In the genomic region with DNA sequence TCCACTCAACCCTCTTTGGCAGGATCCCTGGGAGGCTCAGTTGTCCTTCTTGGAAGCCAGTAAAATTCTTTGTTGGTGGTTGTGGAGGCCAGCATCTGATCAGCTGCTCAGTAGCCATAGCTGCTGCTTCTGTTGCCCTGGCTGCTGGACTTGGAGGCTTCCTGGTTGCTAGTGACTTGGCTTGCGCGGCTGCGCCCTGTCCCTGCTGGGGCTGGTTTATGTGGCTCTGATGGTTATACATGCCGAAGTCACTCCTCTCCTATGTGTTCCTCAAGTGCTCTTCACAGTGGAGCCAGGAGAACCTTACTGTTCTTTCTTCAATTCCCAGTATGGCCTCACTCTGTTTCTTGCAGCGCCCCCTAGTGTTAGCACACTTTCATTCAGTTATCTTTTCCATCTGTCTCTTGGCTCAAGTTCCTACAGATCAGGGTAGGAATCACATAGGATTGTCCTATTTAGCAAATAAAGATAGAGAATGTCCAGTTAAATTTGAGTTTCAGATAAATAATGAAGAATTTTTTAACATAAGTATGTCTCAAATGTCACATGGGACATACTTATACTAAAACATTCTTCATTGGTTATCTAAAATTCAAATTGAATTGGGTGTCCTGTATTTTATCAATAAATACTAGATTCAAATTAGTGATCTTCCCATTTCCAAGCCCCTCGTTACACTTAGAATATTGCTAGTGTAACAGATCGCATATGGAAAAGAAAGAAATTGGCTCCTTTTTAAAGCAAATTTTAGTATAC, we compare ENCODE assay signal across 7 cellular contexts.
DNase-seq lines count a peak whose midpoint lies in the region; ATAC-seq and TF ChIP-seq lines count a peak whose summit lies in the region.

No MANE protein-coding gene starts in this region.

- H3K27me3 Mint-ChIP-seq in activated CD8-positive, alpha-beta T cell treated with anti-CD3 and anti-CD28 coated beads for 36 hours: peaks cover 9% of the 10 kb centered on the region

- CTCF ChIA-PET in activated CD8-positive, alpha-beta T cell treated with anti-CD3 and anti-CD28 coated beads for 36 hours (lab: Charles Lee): interaction anchor here (0.6 to 1.0 kb wide), 4 partner anchors 22 to 192 kb away, joined by 3 to 9 read pairs (median 3); no protein-coding TSS in a partner anchor

- TF ChIP-seq CTCF in GM06990 (IDR thresholded peaks at IDR 0.05; ENCODE audit: insufficient read depth, low read length, poor library complexity, severe bottlenecking) (peak; percentile 70), fibroblast of villous mesenchyme (IDR thresholded peaks at IDR 0.05; ENCODE audit: insufficient read depth, low read depth, low read length) (peak; percentile 52)
- TF ChIP-seq CTCF in activated CD8-positive, alpha-beta T cell treated with anti-CD3 and anti-CD28 coated beads for 36 hours (IDR thresholded peaks at IDR 0.05): peak; percentile 83

- intact Hi-C loops in activated CD8-positive, alpha-beta T cell treated with anti-CD3 and anti-CD28 coated beads for 36 hours (cut with micrococcal nuclease): loop anchor here (1.0 kb wide), 1 partner anchor 182 kb away; no protein-coding TSS in a partner anchor

- no peak overlapping the region for H3K4me3 ChIP-seq in GM06990 (replicated peaks; ENCODE audit: low read depth, low read length)
- no peak overlapping the region for H3K4me3 ChIP-seq in fibroblast of villous mesenchyme (ENCODE audit: low read depth, low read length)

- H3K27ac Mint-ChIP-seq in activated CD8-positive, alpha-beta T cell treated with anti-CD3 and anti-CD28 coated beads for 36 hours: no peak overlapping the region

- H3K36me3 ChIP-seq in GM06990 (ENCODE audit: control insufficient read depth, insufficient read depth, low read length): no peaks in the 10 kb centered on the region

- POLR2A ChIA-PET in activated CD8-positive, alpha-beta T cell treated with anti-CD3 and anti-CD28 coated beads for 36 hours (lab: Charles Lee): no interaction called here

- no peak for ATAC-seq in activated CD8-positive, alpha-beta T cell treated with anti-CD3 and anti-CD28 coated beads for 36 hours
- no peak for ATAC-seq in HG03025 (IDR thresholded peaks at IDR 0.05; ENCODE audit: low FRiP score, unreplicated experiment)

- DNase-seq in GM06990 (ENCODE audit: extremely low read depth, insufficient read length) (peak; percentile 15), H4 (ENCODE audit: low spot score) (peak; percentile 35), NCI-H2029 (lab: John Stamatoyannopoulos, UW) (peak; percentile 45), fibroblast of villous mesenchyme (ENCODE audit: low read depth) (peak; percentile 32), retina (peak; percentile 13)
- DNase-seq in activated CD8-positive, alpha-beta T cell treated with anti-CD3 and anti-CD28 coated beads for 36 hours: peak; percentile 67

- H3K36me3 Mint-ChIP-seq in activated CD8-positive, alpha-beta T cell treated with anti-CD3 and anti-CD28 coated beads for 36 hours (ENCODE audit: low read depth): no peaks in the 10 kb centered on the region

- H3K9me3 Mint-ChIP-seq in activated CD8-positive, alpha-beta T cell treated with anti-CD3 and anti-CD28 coated beads for 36 hours: no peaks in the 10 kb centered on the region

- H3K27me3 ChIP-seq in GM06990 (replicated peaks; ENCODE audit: control insufficient read depth, insufficient read depth, low read length): no peaks in the 10 kb centered on the region; the same call in 1 of the 2 replicates

- H3K4me3 Mint-ChIP-seq in activated CD8-positive, alpha-beta T cell treated with anti-CD3 and anti-CD28 coated beads for 36 hours: no peak overlapping the region

- H3K4me1 Mint-ChIP-seq in activated CD8-positive, alpha-beta T cell treated with anti-CD3 and anti-CD28 coated beads for 36 hours (ENCODE audit: low read depth): no peaks in the 10 kb centered on the region

Comparison
In these comparisons a context has a peak if more than half of its experiments do, and no peak if none do; other contexts are left out.
1. DNase-seq: peak in every context shown above with its lines; median percentile 67 in activated CD8-positive, alpha-beta T cell treated with anti-CD3 and anti-CD28 coated beads for 36 hours; 45 in NCI-H2029; 35 in H4; 32 in fibroblast of villous mesenchyme; 15 in GM06990; 13 in retina.